Comparison of ENCODE assay signal across 11 cellular contexts in genomic region chr19:6088677-6089063, GRCh38. TPM values are rescaled to one million over a fixed set of nuclear protein-coding genes. Genes with fewer than 3 reads are reported as not detected.
A peak's percentile ranks its signal among the peaks of the same experiment; 100 is the strongest.
DNase-seq lines count a peak whose midpoint lies in the region; ATAC-seq, FAIRE-seq and TF ChIP-seq lines count a peak whose summit lies in the region.
"Had no signal": no experiment of that assay in that cellular context is flagged by ENCODE, and none has a peak within 500 bp of the region (broad histone marks: within the 10 kb centered on the region; RNA-seq: fewer than 3 reads in every experiment).

No MANE protein-coding gene starts in this region.

- TF ChIP-seq RAD21 in A549 (conservative IDR thresholded peaks at IDR 0.05 in 1 of 2, IDR thresholded peaks at IDR 0.05 in 1 of 2): no peak
- no peak for TF ChIP-seq RAD21 in K562 (CRISPR knock-in tag; conservative IDR thresholded peaks at IDR 0.05 in 1 of 2, IDR thresholded peaks at IDR 0.05 in 1 of 2)

- intact Hi-C loops in K562 (cut with micrococcal nuclease): no loop called here
- intact Hi-C loops in naive thymus-derived CD4-positive, alpha-beta T cell (cut with micrococcal nuclease): loop anchor here in 1 of 2 donors (5.0 kb wide), 1 partner anchor 39 kb away; no protein-coding TSS in a partner anchor

- H3K4me1 ChIP-seq in A549 (peaks cover 45% of the 10 kb centered on the region), K562 (replicated peaks in 1 of 2; ENCODE audit: control insufficient read depth in 2 of 2, insufficient read depth in 2 of 2, low read length in 2 of 2) (peaks cover 23 to 40% of the 10 kb centered on the region in 2 experiments), mucosa of rectum (ENCODE audit: control insufficient read depth in 2 of 2, insufficient read depth in 2 of 2, low read length in 2 of 2) (peaks cover 39 to 43% of the 10 kb centered on the region in 2 donors)
- peaks cover 10 to 19% of the 10 kb centered on the region in 2 donors for H3K4me1 ChIP-seq in naive thymus-derived CD4-positive, alpha-beta T cell (ENCODE audit: control insufficient read depth in 2 of 2, insufficient read depth in 2 of 2, low read length in 2 of 2)

- DNase-seq in A549 (ENCODE audit: low read depth in 1 of 2, low spot score in 1 of 2) (no peak), LHCN-M2 (ENCODE audit: low read depth) (peak; percentile 43), K562 (ENCODE audit: extremely low read depth in 1 of 4, low spot score in 3 of 4) (peak in 1 of 4 experiments; percentile 44), foreskin fibroblast (no peak), urothelium cell line (ENCODE audit: low spot score) (no peak)
- DNase-seq in activated T-cell treated with anti-CD3 and anti-CD28 coated beads, Interleukin-2, amount 50 U/mL, for 48 hours: no peak
- no peak for DNase-seq in naive thymus-derived CD4-positive, alpha-beta T cell
- DNase-seq: NCI-H187 treated with DMSO at 0.1 percent for 48 hours had no signal

- H3K27ac ChIP-seq in A549 (peak overlapping the region; percentile 76 to 85; a peak in 5 of 6 replicates), K562 (ENCODE audit: extremely low read depth, low read depth, low read length) (peak overlapping the region; percentile 61; the same call in 2 of the 3 replicates), mucosa of rectum (ENCODE audit: low read depth in 2 of 2, low read length in 2 of 2) (peak overlapping the region; percentile 88 to 92)
- no peak overlapping the region for H3K27ac ChIP-seq in naive thymus-derived CD4-positive, alpha-beta T cell (ENCODE audit: low read depth, low read length)
- H3K27ac ChIP-seq: cardiac muscle cell had no signal

- no peaks in the 10 kb centered on the region for H3K9me3 Mint-ChIP-seq in naive thymus-derived CD4-positive, alpha-beta T cell

- no peak for TF ChIP-seq POLR2A in A549 (IDR thresholded peaks at IDR 0.05; ENCODE audit: low read length)
- no peak for TF ChIP-seq POLR2A in K562 (conservative IDR thresholded peaks at IDR 0.05)

- H3K4me3 Mint-ChIP-seq in naive thymus-derived CD4-positive, alpha-beta T cell: no peak overlapping the region

- TF ChIP-seq EP300 in A549 (IDR thresholded peaks at IDR 0.05) (no peak), K562 (IDR thresholded peaks at IDR 0.05; ENCODE audit: low read length) (no peak)

- H4K20me1 ChIP-seq in K562 (replicated peaks; ENCODE audit: control insufficient read depth, insufficient read depth, low read length): no peaks in the 10 kb centered on the region

- no peak for ATAC-seq in A549
- ATAC-seq in K562: no peak
- ATAC-seq in naive thymus-derived CD4-positive, alpha-beta T cell: no peak

- H3K27ac Mint-ChIP-seq in naive thymus-derived CD4-positive, alpha-beta T cell: peak overlapping the region in 1 of 9 donors; percentile 36

- CTCF ChIA-PET in A549 (lab: Yijun Ruan, JAX): interaction anchor here (1.3 kb wide), 1 partner anchor 41 kb away, joined by 5 read pairs; no protein-coding TSS in a partner anchor
- CTCF ChIA-PET in K562 (lab: Yijun Ruan, JAX; ENCODE audit: low intra/inter-chr PET ratio): no interaction called here
- CTCF ChIA-PET in naive thymus-derived CD4-positive, alpha-beta T cell (lab: Charles Lee): interaction anchor here (0.6 kb wide), 1 partner anchor 43 kb away, joined by 4 read pairs; no protein-coding TSS in a partner anchor

- H3K9ac ChIP-seq in K562 (ENCODE audit: insufficient read depth in 1 of 2, low read depth in 2 of 2, low read length in 2 of 2): peak overlapping the region in 1 of 2 experiments; percentile 20; a peak in 1 of 4 replicates
- peak overlapping the region; percentile 17 to 63 for H3K9ac ChIP-seq in mucosa of rectum (ENCODE audit: low read depth in 1 of 2, low read length in 2 of 2)

- peaks cover 0 to 3% (median 0%) of the 10 kb centered on the region in 5 donors for H3K36me3 Mint-ChIP-seq in naive thymus-derived CD4-positive, alpha-beta T cell

- FAIRE-seq in A549 (lab: Jason Lieb, UNC) (no peak), K562 (lab: Jason Lieb, UNC) (no peak), urothelium cell line (lab: Jason Lieb, UNC) (no peak)

- no peaks in the 10 kb centered on the region for H3K9me1 ChIP-seq in K562 (ENCODE audit: control insufficient read depth, insufficient read depth, low read length)

- POLR2A ChIA-PET in A549 (lab: Yijun Ruan, JAX) (interaction anchor here (0.6 kb wide), 1 partner anchor 27 kb away, joined by 3 read pairs; no protein-coding TSS in a partner anchor), K562 (lab: Yijun Ruan, JAX) (interaction anchor here (1.7 kb wide), 1 partner anchor 12 kb away, joined by 12 read pairs; no protein-coding TSS in a partner anchor)
- POLR2A ChIA-PET in naive thymus-derived CD4-positive, alpha-beta T cell (lab: Charles Lee): no interaction called here

- H3K27me3 ChIP-seq in K562 (ENCODE audit: control insufficient read depth in 2 of 2, insufficient read depth in 2 of 2, low read length in 2 of 2) (no peaks in the 10 kb centered on the region), mucosa of rectum (ENCODE audit: control insufficient read depth in 2 of 2, insufficient read depth in 2 of 2, low read length in 2 of 2) (no peaks in the 10 kb centered on the region)
- no peaks in the 10 kb centered on the region for H3K27me3 ChIP-seq in naive thymus-derived CD4-positive, alpha-beta T cell (ENCODE audit: control insufficient read depth in 2 of 2, insufficient read depth in 2 of 2, low read length in 2 of 2)
- H3K27me3 ChIP-seq: cardiac muscle cell had no signal

- H3K36me3 ChIP-seq in K562 (ENCODE audit: control insufficient read depth, insufficient read depth, low read length) (no peaks in the 10 kb centered on the region), mucosa of rectum (ENCODE audit: control insufficient read depth in 2 of 2, insufficient read depth in 2 of 2, low read length in 2 of 2) (no peaks in the 10 kb centered on the region)
- no peaks in the 10 kb centered on the region for H3K36me3 ChIP-seq in naive thymus-derived CD4-positive, alpha-beta T cell (ENCODE audit: control insufficient read depth in 2 of 3, insufficient read depth in 3 of 3, low read length in 3 of 3)
- H3K36me3 ChIP-seq: cardiac muscle cell had no signal

- TF ChIP-seq CTCF in A549 (IDR thresholded peaks at IDR 0.05) (no peak), K562 (IDR thresholded peaks at IDR 0.05 in 2 of 3, conservative IDR thresholded peaks at IDR 0.05 in 1 of 3; ENCODE audit: insufficient read depth in 2 of 3, low read depth in 1 of 3, low read length in 3 of 3) (no peak), foreskin fibroblast (IDR thresholded peaks at IDR 0.05; ENCODE audit: low read depth, low read length) (no peak)

- H2AFZ ChIP-seq in K562 (ENCODE audit: low read depth, low read length): peak overlapping the region; percentile 54; the same call in 1 of the 2 replicates

- H3K4me1 Mint-ChIP-seq in naive thymus-derived CD4-positive, alpha-beta T cell: peaks cover 18 to 32% (median 24%) of the 10 kb centered on the region in 7 donors

- no TSS peak for BruUV-seq in K562 (replicated peaks; lab: Mats Ljungman, UMichigan)

- 34% methylated on average over 3 of the region's 3 CpGs for WGBS in A549 (ENCODE audit: missing lambda C conversion rate)
- 51% methylated on average over 3 of the region's 3 CpGs for WGBS in K562 (ENCODE audit: insufficient coverage, low coverage, missing lambda C conversion rate)

- H3K4me3 ChIP-seq in A549 (no peak overlapping the region), K562 (no peak overlapping the region), mucosa of rectum (ENCODE audit: low read length in 2 of 2) (peak overlapping the region in 1 of 2 donors; percentile 54), foreskin fibroblast (ENCODE audit: low read depth in 1 of 2, low read length in 2 of 2) (no peak overlapping the region)
- no peak overlapping the region for H3K4me3 ChIP-seq in naive thymus-derived CD4-positive, alpha-beta T cell (ENCODE audit: low read length)
- H3K4me3 ChIP-seq: cardiac muscle cell had no signal

- in situ Hi-C loops in K562 (cut with MboI): no loop called here

- H3K27me3 Mint-ChIP-seq in naive thymus-derived CD4-positive, alpha-beta T cell: peaks cover 0 to 2% (median 0%) of the 10 kb centered on the region in 5 donors

- no peaks in the 10 kb centered on the region for H3K9me3 ChIP-seq in A549
- no peaks in the 10 kb centered on the region for H3K9me3 ChIP-seq in K562 (replicated peaks; ENCODE audit: control insufficient read depth, insufficient read depth, low read depth, low read length)
- H3K9me3 ChIP-seq in mucosa of rectum (ENCODE audit: control insufficient read depth in 2 of 2, low read length in 2 of 2): no peaks in the 10 kb centered on the region
- no peaks in the 10 kb centered on the region for H3K9me3 ChIP-seq in naive thymus-derived CD4-positive, alpha-beta T cell (ENCODE audit: control insufficient read depth in 2 of 3, low read length in 3 of 3)

- H3K79me2 ChIP-seq in K562 (ENCODE audit: control insufficient read depth, insufficient read depth, low read length): peaks cover 39% of the 10 kb centered on the region

- peak overlapping the region; percentile 86 for H3K4me2 ChIP-seq in A549
- H3K4me2 ChIP-seq in K562 (ENCODE audit: insufficient read depth, low read length): peak overlapping the region; percentile 78

RNA-seq across cellular contexts. Expression of gene RFX2, which starts 21.6 kb away (rescaled TPM):
- polyA plus RNA-seq in A549 (2011; rRNA removed) (3.9 and 4.0 TPM in 2 replicates), A549 (2017; fragmentation: RNase III; extraction: RNeasy Plus Mini Kit Qiagen cat#74134 plus additional on column Dnase treatment) (3.7 to 4.9 TPM (median 4.3 TPM) in 3 replicates), K562 (2011; rRNA removed) (8.7 and 9.8 TPM in 2 replicates), K562 (2014; fragmentation: Illumina TruSeq; extraction: Trizol) (9.4 and 11.3 TPM in 2 replicates), K562 (2014; fragmentation: Nextera tagmentation; extraction: Ambion mirVana) (1 to 10 TPM; 3.6 to 4.4 TPM), K562 (2014; rRNA removed) (11.1 and 11.4 TPM in 2 replicates)
- 6.9 and 8.4 TPM in 2 replicates for polyA plus RNA-seq in A549 (2012; cell fraction: cytosol; rRNA removed)
- 14.7 and 16.9 TPM in 2 replicates for polyA plus RNA-seq in A549 (2012; cell fraction: nucleus; rRNA removed)
- polyA minus RNA-seq in A549 (2011; rRNA and poly(A)+ RNA removed): 9.3 and 14.3 TPM in 2 replicates
- total RNA-seq in LHCN-M2 (2014; rRNA removed) (4.1 and 5.7 TPM in 2 replicates), K562 (2014; rRNA removed) (18.7 and 24.0 TPM in 2 replicates), K562 (2014; rRNA removed; fragmentation: Illumina TruSeq; extraction: Trizol) (4.4 and 5.3 TPM in 2 replicates), K562 (2015; rRNA removed; fragmentation: Illumina TruSeq; extraction: Trizol) (7.4 and 7.6 TPM in 2 replicates), K562 (2021) (18.3 and 18.9 TPM in 2 replicates)
- polyA plus RNA-seq in LHCN-M2 (2012): 4.9 TPM
- 29.2 and 31.8 TPM in 2 replicates for total RNA-seq in K562 (2011; cell fraction: chromatin; rRNA removed; ENCODE audit: low replicate concordance)
- 18.3 and 22.4 TPM in 2 replicates for total RNA-seq in K562 (2011; cell fraction: nucleolus; rRNA removed)
- total RNA-seq in K562 (2011; cell fraction: nucleoplasm; rRNA removed): 18.6 and 20.1 TPM in 2 replicates
- 14.8 and 32.1 TPM in 2 replicates for polyA plus RNA-seq in K562 (2011; cell fraction: cytosol; rRNA removed)
- polyA plus RNA-seq in K562 (2011; cell fraction: nucleus; rRNA removed): 20.8 and 44.3 TPM in 2 replicates
- polyA plus RNA-seq in K562 (2012): 10.9 and 12.9 TPM in 2 replicates
- 8.9 and 11.7 TPM in 2 replicates for polyA minus RNA-seq in K562 (2011; rRNA and poly(A)+ RNA removed)
- 10.7 and 12.8 TPM in 2 replicates for polyA minus RNA-seq in K562 (2011; cell fraction: cytosol; rRNA and poly(A)+ RNA removed)
- 9.2 and 11.2 TPM in 2 replicates for polyA minus RNA-seq in K562 (2011; cell fraction: nucleus; rRNA and poly(A)+ RNA removed)
- total RNA-seq in naive thymus-derived CD4-positive, alpha-beta T cell: 10 to 100 TPM in 1 of 5 experiments, 1 to 10 TPM in 4; 4.0 to 18.4 (median 8.4) TPM
- 1 to 10 TPM; 3.8 to 8.0 TPM for polyA plus RNA-seq in naive thymus-derived CD4-positive, alpha-beta T cell

RNA-seq across cellular contexts. Expression of gene ACSBG2, which starts 46.8 kb away (rescaled TPM):
- polyA plus RNA-seq in A549 (2011; rRNA removed) (not detected in 2 replicates), A549 (2017; fragmentation: RNase III; extraction: RNeasy Plus Mini Kit Qiagen cat#74134 plus additional on column Dnase treatment) (not detected in 3 replicates), K562 (2011; rRNA removed) (not detected in 2 replicates), K562 (2014; fragmentation: Illumina TruSeq; extraction: Trizol) (not detected in 2 replicates), K562 (2014; fragmentation: Nextera tagmentation; extraction: Ambion mirVana) (under 1 TPM in 1 of 2 experiments, not detected in 1; 0.11 TPM), K562 (2014; rRNA removed) (0.08 TPM in 1 of 2 replicates, not detected in the other)
- not detected in 2 replicates for polyA plus RNA-seq in A549 (2012; cell fraction: cytosol; rRNA removed)
- polyA plus RNA-seq in A549 (2012; cell fraction: nucleus; rRNA removed): not detected in 2 replicates
- not detected in 2 replicates for polyA minus RNA-seq in A549 (2011; rRNA and poly(A)+ RNA removed)
- total RNA-seq in LHCN-M2 (2014; rRNA removed) (not detected in 2 replicates), K562 (2014; rRNA removed) (not detected in 2 replicates), K562 (2014; rRNA removed; fragmentation: Illumina TruSeq; extraction: Trizol) (0.07 TPM in 1 of 2 replicates, not detected in the other), K562 (2015; rRNA removed; fragmentation: Illumina TruSeq; extraction: Trizol) (0.11 TPM in 1 of 2 replicates, not detected in the other), K562 (2021) (0.11 TPM in 1 of 2 replicates, not detected in the other)
- polyA plus RNA-seq in LHCN-M2 (2012): not detected
- total RNA-seq in K562 (2011; cell fraction: chromatin; rRNA removed; ENCODE audit: low replicate concordance): not detected in 2 replicates
- not detected in 2 replicates for total RNA-seq in K562 (2011; cell fraction: nucleolus; rRNA removed)
- total RNA-seq in K562 (2011; cell fraction: nucleoplasm; rRNA removed): not detected in 2 replicates
- polyA plus RNA-seq in K562 (2011; cell fraction: cytosol; rRNA removed): not detected in 2 replicates
- polyA plus RNA-seq in K562 (2011; cell fraction: nucleus; rRNA removed): 0.10 TPM in 1 of 2 replicates, not detected in the other
- polyA plus RNA-seq in K562 (2012): 0.17 and 0.44 TPM in 2 replicates
- polyA minus RNA-seq in K562 (2011; rRNA and poly(A)+ RNA removed): 0.14 and 0.51 TPM in 2 replicates
- polyA minus RNA-seq in K562 (2011; cell fraction: cytosol; rRNA and poly(A)+ RNA removed): not detected in 2 replicates
- polyA minus RNA-seq in K562 (2011; cell fraction: nucleus; rRNA and poly(A)+ RNA removed): not detected in 2 replicates
- not detected for total RNA-seq in naive thymus-derived CD4-positive, alpha-beta T cell
- not detected for polyA plus RNA-seq in naive thymus-derived CD4-positive, alpha-beta T cell
- total RNA-seq: cardiac muscle cell, pulmonary artery endothelial cell had no signal
- polyA plus RNA-seq: cardiac muscle cell had no signal
